ENCODE assay signal across 8 cellular contexts in the genomic region with DNA sequence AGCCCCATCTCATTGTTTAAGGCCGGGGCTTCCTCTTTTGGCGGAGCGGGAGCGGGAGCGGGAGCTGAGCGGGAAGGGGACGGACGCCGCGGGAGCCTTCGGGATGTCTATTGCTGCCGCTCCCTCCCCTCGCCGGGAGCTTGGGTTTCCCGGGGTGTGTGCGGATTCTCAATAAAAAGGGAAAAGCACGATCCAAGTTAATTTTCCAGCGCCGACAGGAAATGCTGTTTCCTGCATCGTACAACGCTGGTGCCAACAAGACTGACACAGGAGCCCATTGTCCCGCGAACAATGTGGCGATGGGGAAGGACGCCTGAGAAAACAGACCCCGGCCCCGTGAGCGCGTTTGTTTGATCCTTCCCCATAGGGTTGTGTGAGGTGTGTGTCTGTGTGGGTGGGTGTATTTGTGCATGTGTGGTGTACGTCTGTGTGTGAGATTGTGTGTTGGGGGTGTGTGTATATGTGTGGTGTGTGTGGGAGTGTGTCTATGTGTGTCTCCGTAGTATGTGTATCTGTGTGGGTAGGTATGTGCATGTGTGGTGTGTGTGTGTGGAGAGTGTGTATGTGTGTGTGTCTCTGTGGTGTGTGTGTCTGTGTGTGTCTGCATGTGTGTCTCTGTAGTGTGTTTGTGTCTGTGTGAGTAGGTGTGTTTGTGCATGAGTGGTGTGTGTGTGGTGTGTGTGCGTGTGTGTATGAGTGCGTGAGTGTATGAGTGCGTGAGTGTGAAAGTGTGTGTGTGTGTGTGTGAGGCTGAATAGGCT. TPM values are rescaled to one million over a fixed set of nuclear protein-coding genes. Genes with fewer than 3 reads are reported as not detected.
DNase-seq lines count a peak whose midpoint lies in the region; ATAC-seq and TF ChIP-seq lines count a peak whose summit lies in the region.
"Had no signal": no experiment of that assay in that cellular context is flagged by ENCODE, and none has a peak within 500 bp of the region (broad histone marks: within the 10 kb centered on the region; RNA-seq: fewer than 3 reads in every experiment).

No MANE protein-coding gene starts in this region.

- H3K9me3 Mint-ChIP-seq in CD14-positive monocyte = peaks cover 0 to 26% (median 8%) of the 10 kb centered on the region in 7 donors

- no peak overlapping the region for H3K27ac ChIP-seq in ascending aorta
- no peak overlapping the region for H3K27ac ChIP-seq in stomach smooth muscle (ENCODE audit: low read length)
- H3K27ac ChIP-seq: ovary had no signal

- H3K27ac Mint-ChIP-seq in CD14-positive monocyte = no peak overlapping the region

- intact Hi-C loops in ascending aorta (cut with DNase I) = no loop called here
- intact Hi-C loops in CD14-positive monocyte (cut with micrococcal nuclease) = loop anchor here in 1 of 2 donors (5.0 kb wide), 1 partner anchor 106 kb away; no protein-coding TSS in a partner anchor

- TF ChIP-seq CTCF in ascending aorta (IDR thresholded peaks at IDR 0.05) (no peak), CD14-positive monocyte (IDR thresholded peaks at IDR 0.05) (no peak)

- peaks cover 23 to 38% (median 27%) of the 10 kb centered on the region in 3 donors for H3K27me3 Mint-ChIP-seq in CD14-positive monocyte (ENCODE audit: low read depth in 3 of 3)

- H3K36me3 ChIP-seq in HAP-1 (replicated peaks) (no peaks in the 10 kb centered on the region), ascending aorta (no peaks in the 10 kb centered on the region), iPS-15b (ENCODE audit: control insufficient read depth, insufficient read depth, low read length) (no peaks in the 10 kb centered on the region), stomach smooth muscle (ENCODE audit: control insufficient read depth in 2 of 2, insufficient read depth in 2 of 2, low read length in 2 of 2) (no peaks in the 10 kb centered on the region)
- H3K36me3 ChIP-seq: ovary had no signal

- peaks cover 0 to 5% of the 10 kb centered on the region in 2 donors for H3K36me3 Mint-ChIP-seq in CD14-positive monocyte

- H3K4me1 Mint-ChIP-seq in CD14-positive monocyte = peaks cover 27% of the 10 kb centered on the region

- in situ Hi-C loops in HAP-1 (cut with MboI; ENCODE audit: low sequenced_read_pairs) = no loop called here

- ATAC-seq in GM21515 (IDR thresholded peaks at IDR 0.05; ENCODE audit: unreplicated experiment) (no peak), HG03521 (IDR thresholded peaks at IDR 0.05; ENCODE audit: unreplicated experiment) (no peak)

- H3K27me3 ChIP-seq in HAP-1 (ENCODE audit: low read depth) = no peaks in the 10 kb centered on the region
- peaks cover 12% of the 10 kb centered on the region for H3K27me3 ChIP-seq in ascending aorta
- peaks cover 28% of the 10 kb centered on the region for H3K27me3 ChIP-seq in iPS-15b (ENCODE audit: control insufficient read depth, insufficient read depth, low read length)
- H3K27me3 ChIP-seq in stomach smooth muscle (ENCODE audit: control insufficient read depth in 1 of 2, insufficient read depth in 2 of 2, low read length in 2 of 2) = peaks cover 31 to 45% of the 10 kb centered on the region in 2 donors
- H3K27me3 ChIP-seq: ovary had no signal

- H3K9me3 ChIP-seq in HAP-1 = peaks cover 4% of the 10 kb centered on the region; the same call in 1 of the 2 replicates
- H3K9me3 ChIP-seq in ascending aorta = no peaks in the 10 kb centered on the region
- H3K9me3 ChIP-seq in iPS-15b (ENCODE audit: control insufficient read depth, insufficient read depth, low read length) = no peaks in the 10 kb centered on the region
- no peaks in the 10 kb centered on the region for H3K9me3 ChIP-seq in stomach smooth muscle (ENCODE audit: control insufficient read depth in 2 of 2, low read length in 2 of 2)
- H3K9me3 ChIP-seq: ovary had no signal

- H3K9ac ChIP-seq in iPS-15b (ENCODE audit: low read depth, low read length) (no peak overlapping the region), stomach smooth muscle (ENCODE audit: low read length in 2 of 2) (peak overlapping the region in 1 of 2 donors; percentile 29)

- peak overlapping the region; percentile 29 for H3K4me3 ChIP-seq in HAP-1
- H3K4me3 ChIP-seq in ascending aorta = peak overlapping the region; percentile 59 to 68
- peak overlapping the region; percentile 64 for H3K4me3 ChIP-seq in iPS-15b (ENCODE audit: low read depth, low read length)
- H3K4me3 ChIP-seq in stomach smooth muscle (ENCODE audit: low read length in 2 of 2) = peak overlapping the region; percentile 49 to 57

- no peak overlapping the region for H3K4me3 Mint-ChIP-seq in CD14-positive monocyte

- DNase-seq in HAP-1 (ENCODE audit: low spot score in 2 of 2) = peak; percentile 26 to 51
- peak in 1 of 2 donors; percentile 70 for DNase-seq in ascending aorta (ENCODE audit: low spot score in 2 of 2)
- DNase-seq in CD14-positive monocyte (ENCODE audit: low spot score) = no peak

- peaks cover 14% of the 10 kb centered on the region for H3K4me1 ChIP-seq in HAP-1
- H3K4me1 ChIP-seq in ascending aorta = peaks cover 5% of the 10 kb centered on the region in 2 donors
- H3K4me1 ChIP-seq in iPS-15b (ENCODE audit: control insufficient read depth, insufficient read depth, low read length) = peaks cover 10% of the 10 kb centered on the region
- peaks cover 14% of the 10 kb centered on the region for H3K4me1 ChIP-seq in stomach smooth muscle (ENCODE audit: control insufficient read depth, insufficient read depth, low read length)

RNA-seq across cellular contexts. Expression of a gene that starts 36.4 kb away (rescaled TPM):
- 46.0 TPM for total RNA-seq in ascending aorta
- not detected for polyA plus RNA-seq in CD14-positive monocyte
